In the genomic region with DNA sequence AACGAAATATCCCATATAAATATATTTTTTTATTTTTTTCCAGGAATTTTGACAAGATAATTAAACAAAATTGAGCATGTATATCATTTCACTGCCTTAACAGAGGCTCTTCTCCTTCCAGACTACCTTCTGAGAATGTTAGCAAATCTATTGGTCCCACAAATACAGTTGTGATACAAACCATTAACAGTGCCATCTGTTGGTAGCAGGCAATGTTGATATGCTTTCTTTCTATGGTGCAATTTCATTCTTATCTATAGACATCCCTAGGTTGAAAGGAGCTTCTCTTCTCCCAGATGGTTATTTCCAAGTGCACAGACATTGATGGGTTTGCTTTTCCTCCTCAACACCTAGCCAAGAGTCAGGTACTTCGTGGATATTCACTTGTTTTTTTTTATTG, we compare ENCODE assay signal across 9 cellular contexts.
DNase-seq lines count a peak whose midpoint lies in the region; ATAC-seq and TF ChIP-seq lines count a peak whose summit lies in the region.
"Had no signal": no experiment of that assay in that cellular context is flagged by ENCODE, and none has a peak within 500 bp of the region (broad histone marks: within the 10 kb centered on the region; RNA-seq: fewer than 3 reads in every experiment).

No MANE protein-coding gene starts in this region.

- WGBS in tibial nerve, 2 donors: 59 to 67% methylated on average over 2 of the region's 2 CpGs

- no peaks in the 10 kb centered on the region for H3K4me1 Mint-ChIP-seq in stimulated activated effector memory CD8-positive, alpha-beta T cell treated with anti-CD3 and anti-CD28 coated beads, Interleukin-12 subunit alpha, Interleukin-12 subunit beta, amount 100 ng/mL, for 72 hours
- H3K4me1 Mint-ChIP-seq: stimulated activated naive B cell treated with anti-CD40 and anti-IgM and Interleukin-4, amounts not matched to agents 10 μg/mL and 1 μg/mL and 100 μg/mL, for 72 hours had no signal

- no peak for TF ChIP-seq EP300 in tibial nerve (IDR thresholded peaks at IDR 0.05)

- H3K36me3 Mint-ChIP-seq in stimulated activated effector memory CD8-positive, alpha-beta T cell treated with anti-CD3 and anti-CD28 coated beads, Interleukin-12 subunit alpha, Interleukin-12 subunit beta, amount 100 ng/mL, for 72 hours: no peaks in the 10 kb centered on the region
- H3K36me3 Mint-ChIP-seq: stimulated activated naive B cell treated with anti-CD40 and anti-IgM and Interleukin-4, amounts not matched to agents 10 μg/mL and 1 μg/mL and 100 μg/mL, for 72 hours had no signal

- peak; percentile 65 for ATAC-seq in GM19463 (IDR thresholded peaks at IDR 0.05; ENCODE audit: unreplicated experiment)
- no peak for ATAC-seq in stimulated activated effector memory CD8-positive, alpha-beta T cell treated with anti-CD3 and anti-CD28 coated beads, Interleukin-12 subunit alpha, Interleukin-12 subunit beta, amount 100 ng/mL, for 72 hours

- H3K4me3 ChIP-seq in brain microvascular endothelial cell (ENCODE audit: low read depth, low read length) (no peak overlapping the region), tibial nerve (no peak overlapping the region)

- H3K4me3 Mint-ChIP-seq in stimulated activated effector memory CD8-positive, alpha-beta T cell treated with anti-CD3 and anti-CD28 coated beads, Interleukin-12 subunit alpha, Interleukin-12 subunit beta, amount 100 ng/mL, for 72 hours: no peak overlapping the region
- H3K4me3 Mint-ChIP-seq: stimulated activated naive B cell treated with anti-CD40 and anti-IgM and Interleukin-4, amounts not matched to agents 10 μg/mL and 1 μg/mL and 100 μg/mL, for 72 hours had no signal

- in situ Hi-C loops in brain microvascular endothelial cell (cut with HindIII; ENCODE audit: low pct_ligation_motif_present, low sequenced_read_pairs): no loop called here

- H3K27ac Mint-ChIP-seq in stimulated activated effector memory CD8-positive, alpha-beta T cell treated with anti-CD3 and anti-CD28 coated beads, Interleukin-12 subunit alpha, Interleukin-12 subunit beta, amount 100 ng/mL, for 72 hours: no peak overlapping the region
- H3K27ac Mint-ChIP-seq: stimulated activated naive B cell treated with anti-CD40 and anti-IgM and Interleukin-4, amounts not matched to agents 10 μg/mL and 1 μg/mL and 100 μg/mL, for 72 hours had no signal

- no peaks in the 10 kb centered on the region for H3K27me3 ChIP-seq in brain microvascular endothelial cell (replicated peaks)
- no peaks in the 10 kb centered on the region for H3K27me3 ChIP-seq in tibial nerve

- H3K9me3 Mint-ChIP-seq in stimulated activated effector memory CD8-positive, alpha-beta T cell treated with anti-CD3 and anti-CD28 coated beads, Interleukin-12 subunit alpha, Interleukin-12 subunit beta, amount 100 ng/mL, for 72 hours: peaks cover 10% of the 10 kb centered on the region
- H3K9me3 Mint-ChIP-seq: stimulated activated naive B cell treated with anti-CD40 and anti-IgM and Interleukin-4, amounts not matched to agents 10 μg/mL and 1 μg/mL and 100 μg/mL, for 72 hours had no signal

- H3K36me3 ChIP-seq in brain microvascular endothelial cell (replicated peaks) (no peaks in the 10 kb centered on the region), tibial nerve (no peaks in the 10 kb centered on the region)

- TF ChIP-seq CTCF in brain microvascular endothelial cell (IDR thresholded peaks at IDR 0.05; ENCODE audit: low read depth, low read length, missing control alignments) (peak; percentile 54), tibial nerve (IDR thresholded peaks at IDR 0.05) (peak in 2 of 5 experiments; percentile 16 to 18)

- DNase-seq in CMK (ENCODE audit: low read depth): peak; percentile 3
- peak; percentile 16 for DNase-seq in LoVo (ENCODE audit: low spot score)
- DNase-seq in brain microvascular endothelial cell: peak; percentile 17
- DNase-seq in stromal cell of bone marrow (ENCODE audit: low read depth): peak; percentile 30
- no peak for DNase-seq in stimulated activated effector memory CD8-positive, alpha-beta T cell treated with anti-CD3 and anti-CD28 coated beads, Interleukin-12 subunit alpha, Interleukin-12 subunit beta, amount 100 ng/mL, for 72 hours (ENCODE audit: low spot score in 2 of 2)
- DNase-seq in tibial nerve (ENCODE audit: low spot score in 2 of 2): no peak
- DNase-seq in effector CD4-positive, alpha-beta T cell: no peak
- DNase-seq: stimulated activated naive B cell treated with anti-CD40 and anti-IgM and Interleukin-4, amounts not matched to agents 10 μg/mL and 1 μg/mL and 100 μg/mL, for 72 hours had no signal

- no peaks in the 10 kb centered on the region for H3K4me1 ChIP-seq in tibial nerve

- no peak for TF ChIP-seq POLR2A in tibial nerve (IDR thresholded peaks at IDR 0.05)

- no peaks in the 10 kb centered on the region for H3K9me3 ChIP-seq in tibial nerve

- H3K27ac ChIP-seq in brain microvascular endothelial cell (no peak overlapping the region), tibial nerve (no peak overlapping the region)

Comparison
In these comparisons a context has a peak if more than half of its experiments do, and no peak if none do; other contexts are left out.
1. DNase-seq: peak in CMK (single experiment), LoVo (single experiment), brain microvascular endothelial cell (single experiment) and stromal cell of bone marrow (single experiment); none in stimulated activated effector memory CD8-positive, alpha-beta T cell treated with anti-CD3 and anti-CD28 coated beads, Interleukin-12 subunit alpha, Interleukin-12 subunit beta, amount 100 ng/mL, for 72 hours (0 of 2), tibial nerve (0 of 2) and effector CD4-positive, alpha-beta T cell (single experiment).